ENCODE assay signal across 24 cellular contexts in genomic region chr13:46799139-46799538, GRCh38. TPM values are rescaled to one million over a fixed set of nuclear protein-coding genes. Genes with fewer than 3 reads are reported as not detected.
A peak's percentile ranks its signal among the peaks of the same experiment; 100 is the strongest.
DNase-seq lines count a peak whose midpoint lies in the region; ATAC-seq and TF ChIP-seq lines count a peak whose summit lies in the region.
"Had no signal": no experiment of that assay in that cellular context is flagged by ENCODE, and none has a peak within 500 bp of the region (broad histone marks: within the 10 kb centered on the region; RNA-seq: fewer than 3 reads in every experiment).

No MANE protein-coding gene starts in this region.

- no peak for ATAC-seq in CD4-positive, alpha-beta T cell (ENCODE audit: poor library complexity)
- ATAC-seq in right lobe of liver (no peak), HG02798 (IDR thresholded peaks at IDR 0.05; ENCODE audit: poor library complexity, unreplicated experiment) (no peak)
- ATAC-seq: GM23338, PC-3 had no signal

- H3K4me3 ChIP-seq in NB4 (ENCODE audit: low read depth, low read length) (no peak overlapping the region), right lobe of liver (peak overlapping the region in 1 of 3 donors; percentile 86), transverse colon (no peak overlapping the region)
- H3K4me3 ChIP-seq: GM23338, SJSA1 had no signal

- no peak overlapping the region for H3K27ac ChIP-seq in CD4-positive, alpha-beta T cell (ENCODE audit: low read depth, low read length)
- peak overlapping the region in 2 of 3 donors; percentile 93 to 95 for H3K27ac ChIP-seq in right lobe of liver
- no peak overlapping the region for H3K27ac ChIP-seq in transverse colon
- H3K27ac ChIP-seq: 22Rv1, C4-2B, SJSA1 had no signal

- 50% methylated on average over 4 of the region's 4 CpGs for WGBS in right lobe of liver (ENCODE audit: insufficient coverage, low coverage, low lambda C conversion rate, missing lambda C conversion rate)
- WGBS in transverse colon (ENCODE audit: low coverage in 1 of 2), 2 donors: 78 to 90% methylated on average over 4 of the region's 4 CpGs

- intact Hi-C loops in CD4-positive, alpha-beta T cell (cut with DNase I, micrococcal nuclease): loop anchor here in 1 of 2 experiments (5.0 to 10.0 kb wide), 2 partner anchors 1196 to 1882 kb away; no protein-coding TSS in a partner anchor
- intact Hi-C loops in right lobe of liver (cut with DNase I): no loop called here
- intact Hi-C loops in transverse colon (cut with DNase I; ENCODE audit: low total_unique reads): no loop called here

- H3K4me3 Mint-ChIP-seq in CD4-positive, alpha-beta T cell: peak overlapping the region; percentile 49
- no peak overlapping the region for H3K4me3 Mint-ChIP-seq in nephron progenitor cell
- H3K4me3 Mint-ChIP-seq: B cell, GM23338, H9 had no signal

- H3K4me1 ChIP-seq in right lobe of liver (peaks cover 0 to 41% (median 16%) of the 10 kb centered on the region in 4 donors), transverse colon (peaks cover 10 to 36% (median 21%) of the 10 kb centered on the region in 4 donors)

- peaks cover 35% of the 10 kb centered on the region for H3K4me1 Mint-ChIP-seq in CD4-positive, alpha-beta T cell (ENCODE audit: low read depth)
- peaks cover 33% of the 10 kb centered on the region for H3K4me1 Mint-ChIP-seq in nephron progenitor cell

- TF ChIP-seq CTCF in CD4-positive, alpha-beta T cell (IDR thresholded peaks at IDR 0.05): no peak
- no peak for TF ChIP-seq CTCF in NB4 (IDR thresholded peaks at IDR 0.05; ENCODE audit: low read depth, low read length)
- TF ChIP-seq CTCF in right lobe of liver (IDR thresholded peaks at IDR 0.05): no peak
- no peak for TF ChIP-seq CTCF in nephron progenitor cell (IDR thresholded peaks at IDR 0.05)
- no peak for TF ChIP-seq CTCF in transverse colon (IDR thresholded peaks at IDR 0.05)

- peaks cover 23% of the 10 kb centered on the region for H3K36me3 Mint-ChIP-seq in CD4-positive, alpha-beta T cell (ENCODE audit: low read depth)
- H3K36me3 Mint-ChIP-seq in nephron progenitor cell (ENCODE audit: low read depth): peaks cover 9% of the 10 kb centered on the region
- H3K36me3 Mint-ChIP-seq: IgD-negative memory B cell had no signal

- peak overlapping the region; percentile 30 for H3K27ac Mint-ChIP-seq in CD4-positive, alpha-beta T cell
- no peak overlapping the region for H3K27ac Mint-ChIP-seq in nephron progenitor cell
- H3K27ac Mint-ChIP-seq: B cell, GM23338, H9 had no signal

- H3K9me3 ChIP-seq in CD4-positive, alpha-beta T cell (ENCODE audit: control insufficient read depth, low read length): no peaks in the 10 kb centered on the region
- H3K9me3 ChIP-seq in right lobe of liver (no peaks in the 10 kb centered on the region), transverse colon (no peaks in the 10 kb centered on the region)
- H3K9me3 ChIP-seq: SJSA1 had no signal

- TF ChIP-seq EP300 in transverse colon (IDR thresholded peaks at IDR 0.05; ENCODE audit: low read depth): no peak

- in situ Hi-C loops in transverse colon (cut with MboI; ENCODE audit: low pct_ligation_motif_present in 1 of 4, low pct_unique_long_range_greater_than_20kb in 1 of 4, low sequenced_read_pairs in 3 of 4): no loop called here

- no peaks in the 10 kb centered on the region for H3K9me3 Mint-ChIP-seq in CD4-positive, alpha-beta T cell
- no peaks in the 10 kb centered on the region for H3K9me3 Mint-ChIP-seq in nephron progenitor cell
- H3K9me3 Mint-ChIP-seq: CD8-positive, alpha-beta memory T cell; GM23338; H9; IgD-negative memory B cell had no signal

- H3K36me3 ChIP-seq in right lobe of liver (no peaks in the 10 kb centered on the region), transverse colon (no peaks in the 10 kb centered on the region)

- no peaks in the 10 kb centered on the region for H3K27me3 ChIP-seq in CD4-positive, alpha-beta T cell (ENCODE audit: control insufficient read depth, insufficient read depth, low read length)
- no peaks in the 10 kb centered on the region for H3K27me3 ChIP-seq in right lobe of liver
- H3K27me3 ChIP-seq in transverse colon: no peaks in the 10 kb centered on the region
- H3K27me3 ChIP-seq: SJSA1 had no signal

- CTCF ChIA-PET in CD4-positive, alpha-beta T cell (lab: Charles Lee): no interaction called here

- POLR2A ChIA-PET in CD4-positive, alpha-beta T cell (lab: Charles Lee): no interaction called here

- no peak for TF ChIP-seq POLR2A in NB4 (IDR thresholded peaks at IDR 0.05; ENCODE audit: extremely low read depth, insufficient read length)
- TF ChIP-seq POLR2A in right lobe of liver (IDR thresholded peaks at IDR 0.05): no peak
- no peak for TF ChIP-seq POLR2A in transverse colon (IDR thresholded peaks at IDR 0.05)

- no peaks in the 10 kb centered on the region for H3K27me3 Mint-ChIP-seq in CD4-positive, alpha-beta T cell
- H3K27me3 Mint-ChIP-seq in nephron progenitor cell (ENCODE audit: low read depth, poor library complexity): peaks cover 3% of the 10 kb centered on the region

- no peak for DNase-seq in CD4-positive, alpha-beta T cell
- DNase-seq in NB4 (ENCODE audit: low read depth) (peak; percentile 51), SIG-M5 (lab: John Stamatoyannopoulos, UW) (peak; percentile 21), right lobe of liver (no peak), nephron progenitor cell (no peak), transverse colon (no peak)
- DNase-seq: CD8-positive, alpha-beta memory T cell; DMS79 treated with DMSO at 0.1 percent for 48 hours; GF-D8; H9; NCI-H1048; NCI-H1417; NCI-H1694; NCI-H2081; NCI-H2227 treated with DMSO at 0.1 percent for 48 hours; NCI-H526 treated with DMSO at 0.1 percent for 48 hours; PC-3 had no signal

RNA-seq across cellular contexts. Expression of gene ESD, which starts 2.2 kb away (rescaled TPM):
- total RNA-seq in CD4-positive, alpha-beta T cell: 10 to 100 TPM; 30.8 to 34.1 TPM
- total RNA-seq in right lobe of liver (10 to 100 TPM; 69.8 to 90.6 (median 85.4) TPM), transverse colon (100 to 1,000 TPM in 1 of 4 donors, 10 to 100 TPM in 3; 15.7 to 102 (median 60.6) TPM)

Comparison
In these comparisons a context has a peak if more than half of its experiments do, and no peak if none do; other contexts are left out.
1. DNase-seq: peak in NB4 (single experiment) and SIG-M5 (single experiment); none in CD4-positive, alpha-beta T cell (0 of 10), right lobe of liver (0 of 3), nephron progenitor cell (single experiment) and transverse colon (single experiment).
2. H3K27ac ChIP-seq: peak in right lobe of liver (2 of 3); none in CD4-positive, alpha-beta T cell (single experiment) and transverse colon (0 of 4).